ENCODE assay signal across 33 cellular contexts in genomic region chr13:31733709-31734108, GRCh38. TPM values are rescaled to one million over a fixed set of nuclear protein-coding genes. Genes with fewer than 3 reads are reported as not detected.
"Had no signal": no experiment of that assay in that cellular context is flagged by ENCODE, and none has a peak within 500 bp of the region (broad histone marks: within the 10 kb centered on the region; RNA-seq: fewer than 3 reads in every experiment).

No MANE protein-coding gene starts in this region.

- H3K36me3 ChIP-seq: ascending aorta, cardiac muscle cell had no signal

- H3K27me3 ChIP-seq: ascending aorta, cardiac muscle cell had no signal

- H3K27ac ChIP-seq: ascending aorta, cardiac muscle cell, VCaP had no signal

- H3K4me1 ChIP-seq: ascending aorta had no signal

- H3K4me3 ChIP-seq: cardiac muscle cell had no signal

- DNase-seq: activated B cell treated with CpG ODN at 0.5 μM for 24 hours; activated CD4-positive, alpha-beta memory T cell treated with anti-CD3 and anti-CD28 coated beads for 36 hours; activated CD4-positive, alpha-beta T cell treated with anti-CD3 and anti-CD28 coated beads for 4 hours; activated CD4-positive, alpha-beta T cell treated with anti-CD3 and anti-CD28 coated beads, Interleukin-2, amount 10 ng/mL, durations not matched to agents 24 days and 14 days; activated CD4-positive, alpha-beta T cell treated with anti-CD3 and anti-CD28 coated beads, Interleukin-2, amount 50 U/mL, for 1 hour; activated CD4-positive, alpha-beta T cell treated with anti-CD3 and anti-CD28 coated beads, Interleukin-2, amount 50 U/mL, for 4 hours; activated CD4-positive, CD25-positive, alpha-beta regulatory T cell treated with anti-CD3 and anti-CD28 coated beads, Interleukin-2, amount 50 U/mL, for 72 hours; activated CD8-positive, alpha-beta memory T cell treated with anti-CD3 and anti-CD28 coated beads, Interleukin-2, amount 50 U/mL, for 4 hours; activated CD8-positive, alpha-beta T cell treated with anti-CD3 and anti-CD28 coated beads for 36 hours; activated effector memory CD4-positive, alpha-beta T cell treated with anti-CD3 and anti-CD28 coated beads, Interleukin-2, amount 50 U/mL, for 16 hours; activated naive CD4-positive, alpha-beta T cell treated with anti-CD3 and anti-CD28 coated beads, Interleukin-2, amount 10 ng/mL, durations not matched to agents 7 days and 5 days; activated naive CD4-positive, alpha-beta T cell treated with Interleukin-2 at 50 U/mL for 16 hours; activated naive CD8-positive, alpha-beta T cell treated with anti-CD3 and anti-CD28 coated beads, Interleukin-2, amount 10 ng/mL, durations not matched to agents 7 days and 5 days; activated naive CD8-positive, alpha-beta T cell treated with anti-CD3 and anti-CD28 coated beads, Interleukin-2, amount 50 U/mL, for 24 hours; activated T-cell treated with anti-CD3 and anti-CD28 coated beads for 4 hours; activated T-cell treated with anti-CD3 and anti-CD28 coated beads, Interleukin-2, amount 50 U/mL, for 1 hour; activated T-cell treated with anti-CD3 and anti-CD28 coated beads, Interleukin-2, amount 50 U/mL, for 4 hours; activated T-cell treated with anti-CD3 and anti-CD28 coated beads, Interleukin-2, amount 50 U/mL, for 72 hours; amygdala; anterior cingulate cortex; caudate nucleus; cerebellar nuclear complex; T-helper 2 cell; T-helper 9 cell had no signal

- H3K9me3 ChIP-seq: ascending aorta had no signal

RNA-seq across cellular contexts. Expression of gene RXFP2, which starts 5.6 kb away (rescaled TPM):
- total RNA-seq: activated B cell treated with CpG ODN at 0.5 μM for 24 hours; activated CD4-positive, alpha-beta memory T cell treated with anti-CD3 and anti-CD28 coated beads for 36 hours; activated CD4-positive, alpha-beta T cell treated with anti-CD3 and anti-CD28 coated beads, Interleukin-2, amount 10 ng/mL, durations not matched to agents 24 days and 14 days; activated CD8-positive, alpha-beta memory T cell treated with anti-CD3 and anti-CD28 coated beads for 36 hours; activated CD8-positive, alpha-beta T cell treated with anti-CD3 and anti-CD28 coated beads for 36 hours; activated naive CD8-positive, alpha-beta T cell treated with anti-CD3 and anti-CD28 coated beads, Interleukin-2, amount 10 ng/mL, durations not matched to agents 7 days and 5 days; activated T-cell treated with anti-CD3 and anti-CD28 coated beads, Interleukin-2, amount 50 U/mL, for 4 hours; activated T-cell treated with anti-CD3 and anti-CD28 coated beads, Interleukin-2, amount 50 U/mL, for 72 hours; activated T-helper 1 cell treated with anti-CD3 and anti-CD28 coated beads, Interleukin-12 subunit alpha, Interleukin-12 subunit beta, Interleukin-2, Interleukin-4 antibody, amounts not matched to agents 30 ng/mL and 10 ng/mL and 1 ng/mL, durations not matched to agents 14 hours and 24 hours and 36 hours; activated T-helper 17 cell treated with anti-CD3 and anti-CD28 coated beads, Interleukin-2, amount 50 U/mL, for 72 hours; ascending aorta; bronchial epithelial cell; cardiac muscle cell; chondrocyte had no signal
- polyA plus RNA-seq: adipose tissue, cardiac muscle cell had no signal
